Comparison of ENCODE assay signal across 10 cellular contexts in genomic region chr3:11610044-11610671, GRCh38. TPM values are rescaled to one million over a fixed set of nuclear protein-coding genes. Genes with fewer than 3 reads are reported as not detected.
DNase-seq lines count a peak whose midpoint lies in the region; FAIRE-seq and TF ChIP-seq lines count a peak whose summit lies in the region.
"Had no signal": no experiment of that assay in that cellular context is flagged by ENCODE, and none has a peak within 500 bp of the region (broad histone marks: within the 10 kb centered on the region; RNA-seq: fewer than 3 reads in every experiment).

No MANE protein-coding gene starts in this region.

- intact Hi-C loops in sigmoid colon (cut with DNase I) = loop anchor here (2.0 kb wide), 1 partner anchor 25 kb away; no protein-coding TSS in a partner anchor

- no peak overlapping the region for H2AFZ ChIP-seq in astrocyte (ENCODE audit: low read depth, low read length)

- H3K4me1 Mint-ChIP-seq in HFFc6 (ENCODE audit: low read depth) (peaks cover 99% of the 10 kb centered on the region), astrocyte (ENCODE audit: low read depth, unreplicated experiment) (peaks cover 79% of the 10 kb centered on the region)

- TF ChIP-seq POLR2A in sigmoid colon (IDR thresholded peaks at IDR 0.05) = no peak

- H3K27ac ChIP-seq in astrocyte (ENCODE audit: low read depth, low read length) (peak overlapping the region; percentile 89), right atrium auricular region (peak overlapping the region; percentile 35 to 45), sigmoid colon (peak overlapping the region in 3 of 4 donors; percentile 22 to 87 (median 37))

- H3K79me2 ChIP-seq in astrocyte (ENCODE audit: insufficient read depth, low read length) = peaks cover 100% of the 10 kb centered on the region

- no peak for DNase-seq in HFFc6
- peak; percentile 95 for DNase-seq in astrocyte (ENCODE audit: low read depth)
- DNase-seq in right atrium auricular region (ENCODE audit: low spot score) = peak; percentile 77
- DNase-seq in sigmoid colon = no peak
- no peak for DNase-seq in GM10266 (ENCODE audit: extremely low spot score)
- no peak for DNase-seq in DMS 273 treated with DMSO at 0.1 percent for 48 hours (lab: John Stamatoyannopoulos, UW)
- no peak for DNase-seq in GOT3 (lab: John Stamatoyannopoulos, UW)
- DNase-seq in activated naive CD4-positive, alpha-beta T cell treated with anti-CD3 and anti-CD28 coated beads, Interleukin-2, amount 50 U/mL, for 16 hours = no peak
- DNase-seq: activated naive CD8-positive, alpha-beta T cell treated with anti-CD3 and anti-CD28 coated beads, Interleukin-2, amount 10 ng/mL, durations not matched to agents 7 days and 5 days; DMS53 had no signal

- H3K4me2 ChIP-seq in astrocyte (ENCODE audit: low read length) = peak overlapping the region; percentile 82

- H3K36me3 Mint-ChIP-seq in HFFc6 (ENCODE audit: low read depth) (peaks cover 48% of the 10 kb centered on the region), astrocyte (ENCODE audit: low read depth, unreplicated experiment) (peaks cover 28% of the 10 kb centered on the region)

- no peaks in the 10 kb centered on the region for H3K27me3 ChIP-seq in astrocyte (ENCODE audit: insufficient read depth, low read length)
- H3K27me3 ChIP-seq in right atrium auricular region = no peaks in the 10 kb centered on the region
- H3K27me3 ChIP-seq in sigmoid colon = no peaks in the 10 kb centered on the region

- TF ChIP-seq CTCF in HFFc6 (IDR thresholded peaks at IDR 0.05) = no peak
- TF ChIP-seq CTCF in astrocyte (IDR thresholded peaks at IDR 0.05; ENCODE audit: insufficient read depth, low read depth, low read length) = no peak
- no peak for TF ChIP-seq CTCF in right atrium auricular region (IDR thresholded peaks at IDR 0.05)
- no peak for TF ChIP-seq CTCF in sigmoid colon (IDR thresholded peaks at IDR 0.05)
- no peak for TF ChIP-seq CTCF in GM10266 (IDR thresholded peaks at IDR 0.05; ENCODE audit: control insufficient read depth, insufficient read depth, low read depth, missing control alignments)

- peaks cover 59% of the 10 kb centered on the region for H3K4me1 ChIP-seq in astrocyte (ENCODE audit: insufficient read depth, low read length)
- H3K4me1 ChIP-seq in right atrium auricular region = peaks cover 0 to 91% of the 10 kb centered on the region in 2 donors
- H3K4me1 ChIP-seq in sigmoid colon = peaks cover 0 to 97% (median 90%) of the 10 kb centered on the region in 4 donors

- TF ChIP-seq EP300 in sigmoid colon (IDR thresholded peaks at IDR 0.05) = no peak

- H3K9me3 Mint-ChIP-seq in HFFc6 (no peaks in the 10 kb centered on the region), astrocyte (ENCODE audit: unreplicated experiment) (peaks cover 2% of the 10 kb centered on the region)
- H3K9me3 Mint-ChIP-seq: activated naive CD8-positive, alpha-beta T cell treated with anti-CD3 and anti-CD28 coated beads, Interleukin-2, amount 10 ng/mL, durations not matched to agents 7 days and 5 days had no signal

- WGBS in sigmoid colon, 2 donors = 42 to 65% methylated on average over 23 of the region's 23 CpGs

- peaks cover 3% of the 10 kb centered on the region for H3K27me3 Mint-ChIP-seq in HFFc6 (ENCODE audit: insufficient read depth)
- no peaks in the 10 kb centered on the region for H3K27me3 Mint-ChIP-seq in astrocyte (ENCODE audit: low read depth, unreplicated experiment)
- H3K27me3 Mint-ChIP-seq: activated naive CD8-positive, alpha-beta T cell treated with anti-CD3 and anti-CD28 coated beads, Interleukin-2, amount 10 ng/mL, durations not matched to agents 7 days and 5 days had no signal

- H3K27ac Mint-ChIP-seq in HFFc6 = peak overlapping the region; percentile 67; the same call in 1 of the 2 replicates
- peak overlapping the region; percentile 92 for H3K27ac Mint-ChIP-seq in astrocyte (ENCODE audit: unreplicated experiment)
- H3K27ac Mint-ChIP-seq: activated naive CD8-positive, alpha-beta T cell treated with anti-CD3 and anti-CD28 coated beads, Interleukin-2, amount 10 ng/mL, durations not matched to agents 7 days and 5 days had no signal

- H3K36me3 ChIP-seq in astrocyte (ENCODE audit: insufficient read depth, low read length) = no peaks in the 10 kb centered on the region
- H3K36me3 ChIP-seq in right atrium auricular region = no peaks in the 10 kb centered on the region
- H3K36me3 ChIP-seq in sigmoid colon = no peaks in the 10 kb centered on the region

- H4K20me1 ChIP-seq in astrocyte (ENCODE audit: insufficient read depth, low read length) = peaks cover 90% of the 10 kb centered on the region

- peak overlapping the region; percentile 36; the same call in 1 of the 2 replicates for H3K4me3 Mint-ChIP-seq in HFFc6
- H3K4me3 Mint-ChIP-seq in astrocyte (ENCODE audit: unreplicated experiment) = peak overlapping the region; percentile 45
- H3K4me3 Mint-ChIP-seq: activated naive CD8-positive, alpha-beta T cell treated with anti-CD3 and anti-CD28 coated beads, Interleukin-2, amount 10 ng/mL, durations not matched to agents 7 days and 5 days had no signal

- FAIRE-seq in astrocyte (lab: Jason Lieb, UNC) = no peak

- H3K4me3 ChIP-seq in astrocyte (ENCODE audit: insufficient read depth, low read depth, low read length) (peak overlapping the region; percentile 9), right atrium auricular region (peak overlapping the region in 1 of 2 donors; percentile 14), sigmoid colon (no peak overlapping the region)

- no peaks in the 10 kb centered on the region for H3K9me3 ChIP-seq in astrocyte (ENCODE audit: insufficient read depth, low read depth, low read length)
- H3K9me3 ChIP-seq in right atrium auricular region = no peaks in the 10 kb centered on the region
- H3K9me3 ChIP-seq in sigmoid colon = no peaks in the 10 kb centered on the region

- peak overlapping the region; percentile 74 for H3K9ac ChIP-seq in astrocyte (ENCODE audit: low read length)

RNA-seq across cellular contexts. Expression of gene VGLL4, which starts 33.6 kb away (rescaled TPM):
- total RNA-seq in HFFc6 (2021; fragmentation: NEBNext Ultra II Directional; extraction: Animal tissue kit (Norgen Biotek cat#: 25700)) = 10 to 100 TPM; 31.6 to 42.2 (median 33.8) TPM
- total RNA-seq in astrocyte = 69.7 and 70.3 TPM in 2 replicates
- total RNA-seq in right atrium auricular region = 10 to 100 TPM; 30.2 to 64.6 TPM
- total RNA-seq in sigmoid colon = 10 to 100 TPM; 26.4 to 56.5 (median 50.5) TPM
- 10 to 100 TPM; 27.0 to 41.5 (median 29.4) TPM for polyA plus RNA-seq in sigmoid colon

Comparison
In these comparisons a context has a peak if more than half of its experiments do, and no peak if none do; other contexts are left out.
1. DNase-seq: peak in astrocyte (single experiment) and right atrium auricular region (single experiment); none in HFFc6 (single experiment), sigmoid colon (single experiment), GM10266 (single experiment), DMS 273 treated with DMSO at 0.1 percent for 48 hours (single experiment), GOT3 (single experiment) and activated naive CD4-positive, alpha-beta T cell treated with anti-CD3 and anti-CD28 coated beads, Interleukin-2, amount 50 U/mL, for 16 hours (single experiment).
2. H3K27ac ChIP-seq: peak in every context shown above with its lines; median percentile 89 in astrocyte; 40 in right atrium auricular region; 37 in sigmoid colon.